ENCODE assay signal across 3 cellular contexts in the genomic region with DNA sequence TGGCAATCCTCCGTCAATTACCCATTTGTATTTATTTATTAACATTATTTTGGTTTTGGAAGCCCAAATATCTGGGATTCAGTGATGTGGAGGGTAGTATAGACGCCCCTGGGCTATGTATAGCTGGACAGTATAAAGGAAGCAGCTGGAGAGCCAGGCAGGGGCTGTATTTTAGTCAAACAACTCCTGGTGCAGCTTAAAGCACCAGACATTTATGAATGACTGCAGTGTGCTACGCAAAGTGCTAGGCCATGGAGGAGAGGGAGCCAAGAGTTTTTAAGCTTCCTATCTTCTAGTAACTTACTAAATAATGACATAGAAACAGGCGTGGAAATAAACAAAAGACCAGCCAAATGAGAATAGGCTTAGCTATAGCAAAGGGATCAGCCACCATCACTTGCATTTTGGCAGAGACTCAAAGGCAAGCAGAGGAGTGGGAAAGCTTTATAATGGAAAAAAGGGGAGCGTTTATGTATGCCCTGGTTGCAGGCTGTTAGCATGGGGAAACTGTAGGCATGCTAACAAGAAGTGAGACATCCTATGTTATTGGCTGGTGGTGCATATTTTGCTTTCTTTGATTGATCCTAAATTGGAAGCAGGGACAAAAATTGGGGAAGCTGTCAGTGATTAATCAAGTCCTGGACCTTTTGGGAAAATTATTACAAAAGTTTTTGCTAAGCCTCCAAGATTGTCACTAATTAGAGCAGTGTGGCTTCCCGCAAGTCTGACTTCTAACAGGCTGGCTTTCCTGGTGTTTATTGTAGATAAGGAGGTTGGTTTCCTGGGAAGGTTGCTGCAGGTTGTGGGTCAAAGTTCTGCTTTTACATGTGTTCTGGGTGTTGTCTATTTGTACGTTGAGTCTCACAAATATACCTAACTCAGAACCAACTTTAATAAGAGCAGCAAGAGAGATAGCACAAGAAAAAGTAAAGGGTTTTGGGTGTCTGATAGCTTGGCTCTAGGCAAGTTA.
TF ChIP-seq lines count a peak whose summit lies in the region.

No MANE protein-coding gene starts in this region.

TF ChIP-seq in SK-N-SH, 30 proteins besides CTCF, POLR2A, EP300 and RAD21:
- TF ChIP-seq TCF12 (IDR thresholded peaks at IDR 0.05) = no peak
- TF ChIP-seq, protein P1, sequence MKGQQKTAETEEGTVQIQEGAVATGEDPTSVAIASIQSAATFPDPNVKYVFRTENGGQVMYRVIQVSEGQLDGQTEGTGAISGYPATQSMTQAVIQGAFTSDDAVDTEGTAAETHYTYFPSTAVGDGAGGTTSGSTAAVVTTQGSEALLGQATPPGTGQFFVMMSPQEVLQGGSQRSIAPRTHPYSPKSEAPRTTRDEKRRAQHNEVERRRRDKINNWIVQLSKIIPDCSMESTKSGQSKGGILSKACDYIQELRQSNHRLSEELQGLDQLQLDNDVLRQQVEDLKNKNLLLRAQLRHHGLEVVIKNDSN (IDR thresholded peaks at IDR 0.05; ENCODE audit: borderline replicate concordance, low read depth) = no peak
- no peak for TF ChIP-seq JUND (IDR thresholded peaks at IDR 0.05)
- no peak for TF ChIP-seq FOXM1 (IDR thresholded peaks at IDR 0.05; ENCODE audit: low read depth)
- no peak for TF ChIP-seq SIN3A (IDR thresholded peaks at IDR 0.05; ENCODE audit: borderline replicate concordance, low read depth, low read length)
- no peak for TF ChIP-seq GABPA (IDR thresholded peaks at IDR 0.05; ENCODE audit: low read depth)
- TF ChIP-seq ELF1 (IDR thresholded peaks at IDR 0.05) = no peak
- no peak for TF ChIP-seq RCOR1 (IDR thresholded peaks at IDR 0.05; ENCODE audit: low read length)
- no peak for TF ChIP-seq YY1 (IDR thresholded peaks at IDR 0.05; ENCODE audit: low read depth)
- TF ChIP-seq, protein P2, sequence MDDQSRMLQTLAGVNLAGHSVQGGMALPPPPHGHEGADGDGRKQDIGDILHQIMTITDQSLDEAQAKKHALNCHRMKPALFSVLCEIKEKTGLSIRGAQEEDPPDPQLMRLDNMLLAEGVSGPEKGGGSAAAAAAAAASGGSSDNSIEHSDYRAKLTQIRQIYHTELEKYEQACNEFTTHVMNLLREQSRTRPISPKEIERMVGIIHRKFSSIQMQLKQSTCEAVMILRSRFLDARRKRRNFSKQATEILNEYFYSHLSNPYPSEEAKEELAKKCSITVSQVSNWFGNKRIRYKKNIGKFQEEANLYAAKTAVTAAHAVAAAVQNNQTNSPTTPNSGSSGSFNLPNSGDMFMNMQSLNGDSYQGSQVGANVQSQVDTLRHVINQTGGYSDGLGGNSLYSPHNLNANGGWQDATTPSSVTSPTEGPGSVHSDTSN (IDR thresholded peaks at IDR 0.05) = no peak
- TF ChIP-seq, protein P3, sequence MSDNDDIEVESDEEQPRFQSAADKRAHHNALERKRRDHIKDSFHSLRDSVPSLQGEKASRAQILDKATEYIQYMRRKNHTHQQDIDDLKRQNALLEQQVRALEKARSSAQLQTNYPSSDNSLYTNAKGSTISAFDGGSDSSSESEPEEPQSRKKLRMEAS (IDR thresholded peaks at IDR 0.05; ENCODE audit: low read depth) = no peak
- TF ChIP-seq FOSL2 (IDR thresholded peaks at IDR 0.05; ENCODE audit: borderline replicate concordance, low read depth) = no peak
- no peak for TF ChIP-seq RXRA (IDR thresholded peaks at IDR 0.05; ENCODE audit: borderline replicate concordance, low read depth)
- TF ChIP-seq, protein P4, sequence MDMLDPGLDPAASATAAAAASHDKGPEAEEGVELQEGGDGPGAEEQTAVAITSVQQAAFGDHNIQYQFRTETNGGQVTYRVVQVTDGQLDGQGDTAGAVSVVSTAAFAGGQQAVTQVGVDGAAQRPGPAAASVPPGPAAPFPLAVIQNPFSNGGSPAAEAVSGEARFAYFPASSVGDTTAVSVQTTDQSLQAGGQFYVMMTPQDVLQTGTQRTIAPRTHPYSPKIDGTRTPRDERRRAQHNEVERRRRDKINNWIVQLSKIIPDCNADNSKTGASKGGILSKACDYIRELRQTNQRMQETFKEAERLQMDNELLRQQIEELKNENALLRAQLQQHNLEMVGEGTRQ (IDR thresholded peaks at IDR 0.05; ENCODE audit: borderline replicate concordance, low read depth, low read length) = no peak
- TF ChIP-seq MEF2A (IDR thresholded peaks at IDR 0.05; ENCODE audit: borderline replicate concordance, low read depth) = no peak
- TF ChIP-seq NRF1 (IDR thresholded peaks at IDR 0.05; ENCODE audit: low read depth, low read length) = no peak
- TF ChIP-seq NFIC (IDR thresholded peaks at IDR 0.05; ENCODE audit: borderline replicate concordance) = no peak

TF ChIP-seq in SK-N-SH treated with all-trans-retinoic acid at 6 μM for 48 hours, 23 proteins besides CTCF, POLR2A, EP300 and RAD21:
- TF ChIP-seq, protein P5, sequence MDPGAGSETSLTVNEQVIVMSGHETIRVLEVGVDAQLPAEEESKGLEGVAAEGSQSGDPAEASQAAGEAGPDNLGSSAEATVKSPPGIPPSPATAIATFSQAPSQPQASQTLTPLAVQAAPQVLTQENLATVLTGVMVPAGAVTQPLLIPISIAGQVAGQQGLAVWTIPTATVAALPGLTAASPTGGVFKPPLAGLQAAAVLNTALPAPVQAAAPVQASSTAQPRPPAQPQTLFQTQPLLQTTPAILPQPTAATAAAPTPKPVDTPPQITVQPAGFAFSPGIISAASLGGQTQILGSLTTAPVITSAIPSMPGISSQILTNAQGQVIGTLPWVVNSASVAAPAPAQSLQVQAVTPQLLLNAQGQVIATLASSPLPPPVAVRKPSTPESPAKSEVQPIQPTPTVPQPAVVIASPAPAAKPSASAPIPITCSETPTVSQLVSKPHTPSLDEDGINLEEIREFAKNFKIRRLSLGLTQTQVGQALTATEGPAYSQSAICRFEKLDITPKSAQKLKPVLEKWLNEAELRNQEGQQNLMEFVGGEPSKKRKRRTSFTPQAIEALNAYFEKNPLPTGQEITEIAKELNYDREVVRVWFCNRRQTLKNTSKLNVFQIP (CRISPR knock-in tag; IDR thresholded peaks at IDR 0.05; ENCODE audit: borderline replicate concordance, low read depth) = no peak
- no peak for TF ChIP-seq PPARA (CRISPR knock-in tag; IDR thresholded peaks at IDR 0.05; ENCODE audit: borderline replicate concordance)

TF ChIP-seq in liver, 16 proteins besides CTCF, POLR2A, EP300 and RAD21:
- TF ChIP-seq GABPA (IDR thresholded peaks at IDR 0.05 in 1 of 2, conservative IDR thresholded peaks at IDR 0.05 in 1 of 2) (no peak), RXRA (IDR thresholded peaks at IDR 0.05) (peak; percentile 86), FOXA2 (IDR thresholded peaks at IDR 0.05) (peak; percentile 80), HNF4G (IDR thresholded peaks at IDR 0.05) (peak; percentile 69), JUND (IDR thresholded peaks at IDR 0.05) (peak; percentile 70 to 81), FOXA1 (IDR thresholded peaks at IDR 0.05) (no peak), TAF1 (conservative IDR thresholded peaks at IDR 0.05) (no peak), SP1 (IDR thresholded peaks at IDR 0.05) (peak; percentile 96), NR2F2 (IDR thresholded peaks at IDR 0.05) (peak; percentile 80), YY1 (IDR thresholded peaks at IDR 0.05) (no peak), HNF4A (conservative IDR thresholded peaks at IDR 0.05) (peak; percentile 92), EGR1 (IDR thresholded peaks at IDR 0.05; ENCODE audit: low read depth in 2 of 2) (peak in 1 of 2 donors; percentile 25)
- TF ChIP-seq, protein P3 (IDR thresholded peaks at IDR 0.05) = peak; percentile 83
- TF ChIP-seq, protein P6, sequence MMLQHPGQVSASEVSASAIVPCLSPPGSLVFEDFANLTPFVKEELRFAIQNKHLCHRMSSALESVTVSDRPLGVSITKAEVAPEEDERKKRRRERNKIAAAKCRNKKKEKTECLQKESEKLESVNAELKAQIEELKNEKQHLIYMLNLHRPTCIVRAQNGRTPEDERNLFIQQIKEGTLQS (IDR thresholded peaks at IDR 0.05) = no peak
- TF ChIP-seq, protein P7, sequence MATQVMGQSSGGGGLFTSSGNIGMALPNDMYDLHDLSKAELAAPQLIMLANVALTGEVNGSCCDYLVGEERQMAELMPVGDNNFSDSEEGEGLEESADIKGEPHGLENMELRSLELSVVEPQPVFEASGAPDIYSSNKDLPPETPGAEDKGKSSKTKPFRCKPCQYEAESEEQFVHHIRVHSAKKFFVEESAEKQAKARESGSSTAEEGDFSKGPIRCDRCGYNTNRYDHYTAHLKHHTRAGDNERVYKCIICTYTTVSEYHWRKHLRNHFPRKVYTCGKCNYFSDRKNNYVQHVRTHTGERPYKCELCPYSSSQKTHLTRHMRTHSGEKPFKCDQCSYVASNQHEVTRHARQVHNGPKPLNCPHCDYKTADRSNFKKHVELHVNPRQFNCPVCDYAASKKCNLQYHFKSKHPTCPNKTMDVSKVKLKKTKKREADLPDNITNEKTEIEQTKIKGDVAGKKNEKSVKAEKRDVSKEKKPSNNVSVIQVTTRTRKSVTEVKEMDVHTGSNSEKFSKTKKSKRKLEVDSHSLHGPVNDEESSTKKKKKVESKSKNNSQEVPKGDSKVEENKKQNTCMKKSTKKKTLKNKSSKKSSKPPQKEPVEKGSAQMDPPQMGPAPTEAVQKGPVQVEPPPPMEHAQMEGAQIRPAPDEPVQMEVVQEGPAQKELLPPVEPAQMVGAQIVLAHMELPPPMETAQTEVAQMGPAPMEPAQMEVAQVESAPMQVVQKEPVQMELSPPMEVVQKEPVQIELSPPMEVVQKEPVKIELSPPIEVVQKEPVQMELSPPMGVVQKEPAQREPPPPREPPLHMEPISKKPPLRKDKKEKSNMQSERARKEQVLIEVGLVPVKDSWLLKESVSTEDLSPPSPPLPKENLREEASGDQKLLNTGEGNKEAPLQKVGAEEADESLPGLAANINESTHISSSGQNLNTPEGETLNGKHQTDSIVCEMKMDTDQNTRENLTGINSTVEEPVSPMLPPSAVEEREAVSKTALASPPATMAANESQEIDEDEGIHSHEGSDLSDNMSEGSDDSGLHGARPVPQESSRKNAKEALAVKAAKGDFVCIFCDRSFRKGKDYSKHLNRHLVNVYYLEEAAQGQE (IDR thresholded peaks at IDR 0.05) = peak; percentile 72
- TF ChIP-seq, protein P8, sequence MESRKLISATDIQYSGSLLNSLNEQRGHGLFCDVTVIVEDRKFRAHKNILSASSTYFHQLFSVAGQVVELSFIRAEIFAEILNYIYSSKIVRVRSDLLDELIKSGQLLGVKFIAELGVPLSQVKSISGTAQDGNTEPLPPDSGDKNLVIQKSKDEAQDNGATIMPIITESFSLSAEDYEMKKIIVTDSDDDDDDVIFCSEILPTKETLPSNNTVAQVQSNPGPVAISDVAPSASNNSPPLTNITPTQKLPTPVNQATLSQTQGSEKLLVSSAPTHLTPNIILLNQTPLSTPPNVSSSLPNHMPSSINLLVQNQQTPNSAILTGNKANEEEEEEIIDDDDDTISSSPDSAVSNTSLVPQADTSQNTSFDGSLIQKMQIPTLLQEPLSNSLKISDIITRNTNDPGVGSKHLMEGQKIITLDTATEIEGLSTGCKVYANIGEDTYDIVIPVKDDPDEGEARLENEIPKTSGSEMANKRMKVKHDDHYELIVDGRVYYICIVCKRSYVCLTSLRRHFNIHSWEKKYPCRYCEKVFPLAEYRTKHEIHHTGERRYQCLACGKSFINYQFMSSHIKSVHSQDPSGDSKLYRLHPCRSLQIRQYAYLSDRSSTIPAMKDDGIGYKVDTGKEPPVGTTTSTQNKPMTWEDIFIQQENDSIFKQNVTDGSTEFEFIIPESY (IDR thresholded peaks at IDR 0.05) = peak; percentile 59
